ENCODE assay signal across 22 cellular contexts in the genomic region with DNA sequence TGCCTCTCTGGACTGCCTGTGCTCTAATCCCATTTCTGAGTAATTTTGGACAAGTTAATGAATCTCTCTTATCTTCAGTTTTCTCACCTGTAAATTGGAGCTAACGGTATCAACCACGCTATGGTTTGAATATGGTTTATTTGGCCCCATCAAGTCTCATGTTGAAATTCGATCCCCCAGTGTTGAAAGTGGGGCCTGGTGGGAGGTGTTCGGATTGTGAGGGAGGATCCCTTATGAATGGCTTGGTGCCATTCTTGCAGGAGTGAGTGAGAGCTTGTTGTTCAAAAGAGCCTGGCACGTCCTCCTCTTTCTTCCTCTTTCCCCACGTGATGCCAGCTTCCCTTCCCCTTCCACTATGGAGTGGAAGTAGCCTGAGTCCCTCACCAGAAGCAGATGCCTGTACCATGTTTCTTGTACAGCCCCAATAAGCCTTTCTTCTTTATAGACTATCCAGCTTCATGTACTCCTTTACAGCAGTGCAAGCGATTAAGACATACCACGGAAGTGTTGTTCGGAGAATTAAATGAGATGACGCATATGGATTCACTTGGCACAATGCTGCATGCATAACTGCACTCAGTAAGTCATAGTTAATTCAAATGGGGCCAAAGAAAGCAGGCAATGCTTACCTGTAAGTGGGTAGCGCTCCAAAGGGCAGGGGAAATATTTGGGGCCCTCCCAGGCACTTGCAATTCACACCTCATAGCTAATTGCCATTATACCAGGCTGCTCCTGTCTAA. TPM values are rescaled to one million over a fixed set of nuclear protein-coding genes. Genes with fewer than 3 reads are reported as not detected.
A peak's percentile ranks its signal among the peaks of the same experiment; 100 is the strongest.
DNase-seq lines count a peak whose midpoint lies in the region; ATAC-seq, FAIRE-seq and TF ChIP-seq lines count a peak whose summit lies in the region.
"Had no signal": no experiment of that assay in that cellular context is flagged by ENCODE, and none has a peak within 500 bp of the region (broad histone marks: within the 10 kb centered on the region; RNA-seq: fewer than 3 reads in every experiment).

No MANE protein-coding gene starts in this region.

- H3K4me1 Mint-ChIP-seq in neural progenitor cell: peaks cover 45% of the 10 kb centered on the region
- H3K4me1 Mint-ChIP-seq: B cell had no signal

- H3K27me3 ChIP-seq in bronchial epithelial cell (ENCODE audit: control insufficient read depth, insufficient read depth, low read length) (no peaks in the 10 kb centered on the region), neural progenitor cell (peaks cover 3% of the 10 kb centered on the region), pancreas (peaks cover 0 to 7% (median 0%) of the 10 kb centered on the region in 4 donors)
- H3K27me3 ChIP-seq: Peyer's patch, SJSA1, tibial nerve had no signal

- no peaks in the 10 kb centered on the region for H3K79me2 ChIP-seq in neural progenitor cell (ENCODE audit: low read depth)

- no peaks in the 10 kb centered on the region for H3K9me3 ChIP-seq in neural progenitor cell (ENCODE audit: low read depth)
- no peaks in the 10 kb centered on the region for H3K9me3 ChIP-seq in pancreas
- H3K9me3 ChIP-seq: Caco-2, Peyer's patch, SJSA1, tibial nerve had no signal

- peak; percentile 18 for FAIRE-seq in bronchial epithelial cell (lab: Jason Lieb, UNC)
- FAIRE-seq in pancreas (lab: Jason Lieb, UNC): no peak

- intact Hi-C loops in pancreas (cut with DNase I): no loop called here

- H3K27ac ChIP-seq in neural progenitor cell: no peak overlapping the region
- no peak overlapping the region for H3K27ac ChIP-seq in pancreas

- H3K4me3 Mint-ChIP-seq in neural progenitor cell: no peak overlapping the region
- H3K4me3 Mint-ChIP-seq: activated CD8-positive, alpha-beta T cell treated with anti-CD3 and anti-CD28 coated beads for 36 hours; activated naive CD4-positive, alpha-beta T cell treated with anti-CD3 and anti-CD28 coated beads for 36 hours; activated T-cell treated with anti-CD3 and anti-CD28 coated beads, Interleukin-2, amount 50 U/mL, for 24 hours; B cell; endodermal cell; stimulated activated naive CD8-positive, alpha-beta T cell treated with anti-CD3 and anti-CD28 coated beads, Interleukin-15, amount 100 ng/mL, for 72 hours had no signal

- DNase-seq in EH (ENCODE audit: low read depth): peak; percentile 68
- peak; percentile 31 for DNase-seq in NCI-H226
- peak; percentile 52 for DNase-seq in bronchial epithelial cell (ENCODE audit: low read depth)
- no peak for DNase-seq in neural progenitor cell (ENCODE audit: low spot score)
- no peak for DNase-seq in stimulated activated naive CD8-positive, alpha-beta T cell treated with anti-CD3 and anti-CD28 coated beads, Interleukin-15, Interleukin-2, amounts not matched to agents 100 U/mL and 50 U/mL, for 24 hours
- no peak for DNase-seq in pancreas
- DNase-seq: activated CD8-positive, alpha-beta T cell treated with anti-CD3 and anti-CD28 coated beads for 36 hours; activated naive CD4-positive, alpha-beta T cell treated with anti-CD3 and anti-CD28 coated beads for 36 hours; activated T-cell treated with anti-CD3 and anti-CD28 coated beads, Interleukin-2, amount 50 U/mL, for 24 hours; anterior cingulate cortex; Caco-2; endodermal cell; head of caudate nucleus; NCI-H146; Peyer's patch; stimulated activated CD4-positive, alpha-beta T cell treated with anti-CD3 and anti-CD28 coated beads, Interleukin-4, amount 100 ng/mL, for 1 hour; stimulated activated naive CD8-positive, alpha-beta T cell treated with anti-CD3 and anti-CD28 coated beads, Interleukin-15, amount 100 ng/mL, for 72 hours had no signal

- peak overlapping the region; percentile 43 for H2AFZ ChIP-seq in neural progenitor cell (replicated peaks)

- no peaks in the 10 kb centered on the region for H4K20me1 ChIP-seq in neural progenitor cell (ENCODE audit: low read depth)

- H3K27me3 Mint-ChIP-seq in neural progenitor cell (ENCODE audit: insufficient read depth, low read depth): peaks cover 2% of the 10 kb centered on the region

- no peak for TF ChIP-seq CTCF in bronchial epithelial cell (IDR thresholded peaks at IDR 0.05; ENCODE audit: insufficient read depth, low read length, severe bottlenecking)
- TF ChIP-seq CTCF in neural progenitor cell (IDR thresholded peaks at IDR 0.05): no peak
- no peak for TF ChIP-seq CTCF in pancreas (IDR thresholded peaks at IDR 0.05)

- peak overlapping the region; percentile 48 for H3K4me2 ChIP-seq in neural progenitor cell

- WGBS in pancreas, 2 donors: 51 to 62% methylated on average over 11 of the region's 11 CpGs

- no peaks in the 10 kb centered on the region for H3F3A ChIP-seq in neural progenitor cell (ENCODE audit: low read depth)

- no peaks in the 10 kb centered on the region for H3K9me3 Mint-ChIP-seq in neural progenitor cell
- H3K9me3 Mint-ChIP-seq: activated CD8-positive, alpha-beta T cell treated with anti-CD3 and anti-CD28 coated beads for 36 hours; activated naive CD4-positive, alpha-beta T cell treated with anti-CD3 and anti-CD28 coated beads for 36 hours; activated T-cell treated with anti-CD3 and anti-CD28 coated beads, Interleukin-2, amount 50 U/mL, for 24 hours; endodermal cell; stimulated activated naive CD8-positive, alpha-beta T cell treated with anti-CD3 and anti-CD28 coated beads, Interleukin-15, amount 100 ng/mL, for 72 hours had no signal

- H3K27ac Mint-ChIP-seq in neural progenitor cell: peak overlapping the region; percentile 73
- H3K27ac Mint-ChIP-seq: activated CD8-positive, alpha-beta T cell treated with anti-CD3 and anti-CD28 coated beads for 36 hours; activated naive CD4-positive, alpha-beta T cell treated with anti-CD3 and anti-CD28 coated beads for 36 hours; activated T-cell treated with anti-CD3 and anti-CD28 coated beads, Interleukin-2, amount 50 U/mL, for 24 hours; B cell; endodermal cell; stimulated activated naive CD8-positive, alpha-beta T cell treated with anti-CD3 and anti-CD28 coated beads, Interleukin-15, amount 100 ng/mL, for 72 hours had no signal

- H3K36me3 ChIP-seq in bronchial epithelial cell (ENCODE audit: control insufficient read depth, insufficient read depth, low read length) (no peaks in the 10 kb centered on the region), neural progenitor cell (no peaks in the 10 kb centered on the region), pancreas (no peaks in the 10 kb centered on the region)
- H3K36me3 ChIP-seq: Peyer's patch, SJSA1, tibial nerve had no signal

- no peak for ATAC-seq in stimulated activated naive CD8-positive, alpha-beta T cell treated with anti-CD3 and anti-CD28 coated beads, Interleukin-15, Interleukin-2, amounts not matched to agents 100 U/mL and 50 U/mL, for 24 hours
- ATAC-seq in pancreas (no peak), HG02571 (IDR thresholded peaks at IDR 0.05; ENCODE audit: unreplicated experiment) (no peak)
- ATAC-seq: activated CD8-positive, alpha-beta T cell treated with anti-CD3 and anti-CD28 coated beads for 36 hours; stimulated activated naive CD8-positive, alpha-beta T cell treated with anti-CD3 and anti-CD28 coated beads, Interleukin-15, amount 100 ng/mL, for 72 hours had no signal

- H3K9ac ChIP-seq in neural progenitor cell: no peak overlapping the region

- H3K4me1 ChIP-seq in neural progenitor cell (peaks cover 10% of the 10 kb centered on the region), pancreas (no peaks in the 10 kb centered on the region)
- H3K4me1 ChIP-seq: Caco-2 had no signal

- H3K4me3 ChIP-seq in bronchial epithelial cell (ENCODE audit: low read depth, low read length) (no peak overlapping the region), neural progenitor cell (no peak overlapping the region), pancreas (no peak overlapping the region)
- H3K4me3 ChIP-seq: Peyer's patch, SJSA1, tibial nerve had no signal

- H3K36me3 Mint-ChIP-seq in neural progenitor cell: no peaks in the 10 kb centered on the region

RNA-seq across cellular contexts. Expression of a gene that starts 7.9 kb away (rescaled TPM):
- total RNA-seq in bronchial epithelial cell (under 0.01 TPM in 1 of 2 replicates, not detected in the other), neural progenitor cell (ENCODE audit: low replicate concordance) (0.59 TPM in 1 of 2 replicates, not detected in the other), pancreas (under 1 TPM; 0.12 to 0.32 (median 0.17) TPM)
- polyA plus RNA-seq in pancreas: under 1 TPM; 0.11 to 0.49 TPM
- total RNA-seq: activated CD8-positive, alpha-beta T cell treated with anti-CD3 and anti-CD28 coated beads for 36 hours; activated naive CD4-positive, alpha-beta T cell treated with anti-CD3 and anti-CD28 coated beads for 36 hours; B cell; Caco-2; T-helper 2 cell treated with Interferon-gamma antibody and Interleukin-4, amounts not matched to agents 100 ng/mL and 5 ng/mL, for 36 hours had no signal

Comparison
In these comparisons a context has a peak if more than half of its experiments do, and no peak if none do; other contexts are left out.
1. DNase-seq: peak in EH (single experiment), NCI-H226 (single experiment) and bronchial epithelial cell (single experiment); none in neural progenitor cell (single experiment), stimulated activated naive CD8-positive, alpha-beta T cell treated with anti-CD3 and anti-CD28 coated beads, Interleukin-15, Interleukin-2, amounts not matched to agents 100 U/mL and 50 U/mL, for 24 hours (single experiment) and pancreas (0 of 6).